In genomic region chr1:241641748-241642592, GRCh38 we compare ENCODE assay signal across 11 cellular contexts. TPM values are rescaled to one million over a fixed set of nuclear protein-coding genes. Genes with fewer than 3 reads are reported as not detected.
DNase-seq lines count a peak whose midpoint lies in the region; ATAC-seq lines count a peak whose summit lies in the region.
"Had no signal": no experiment of that assay in that cellular context is flagged by ENCODE, and none has a peak within 500 bp of the region (broad histone marks: within the 10 kb centered on the region; RNA-seq: fewer than 3 reads in every experiment).

No MANE protein-coding gene starts in this region.

- H3K4me1 Mint-ChIP-seq in activated naive CD8-positive, alpha-beta T cell (ENCODE audit: low read depth): peaks cover 34% of the 10 kb centered on the region
- peaks cover 31% of the 10 kb centered on the region for H3K4me1 Mint-ChIP-seq in activated naive CD8-positive, alpha-beta T cell treated with anti-CD3 and anti-CD28 coated beads for 36 hours
- peaks cover 14 to 33% of the 10 kb centered on the region in 2 donors for H3K4me1 Mint-ChIP-seq in immature natural killer cell

- peak overlapping the region; percentile 36 for H3K27ac Mint-ChIP-seq in activated naive CD8-positive, alpha-beta T cell
- no peak overlapping the region for H3K27ac Mint-ChIP-seq in activated naive CD8-positive, alpha-beta T cell treated with anti-CD3 and anti-CD28 coated beads for 36 hours
- peak overlapping the region in 5 of 6 donors; percentile 31 to 87 (median 48) for H3K27ac Mint-ChIP-seq in immature natural killer cell

- no peak for DNase-seq in activated naive CD8-positive, alpha-beta T cell treated with anti-CD3 and anti-CD28 coated beads for 36 hours
- peak; percentile 79 for DNase-seq in amniotic epithelial cell (ENCODE audit: low read depth)
- DNase-seq in immature natural killer cell: no peak
- DNase-seq in NCI-H1417 treated with DMSO at 0.1 percent for 48 hours (lab: John Stamatoyannopoulos, UW): no peak
- DNase-seq: cortex of kidney, hypothalamus had no signal

- ATAC-seq in GM18867 (IDR thresholded peaks at IDR 0.05; ENCODE audit: unreplicated experiment): no peak
- ATAC-seq in HG02623 (IDR thresholded peaks at IDR 0.05; ENCODE audit: unreplicated experiment): no peak
- ATAC-seq in GM21423 (IDR thresholded peaks at IDR 0.05; ENCODE audit: unreplicated experiment): no peak

- peaks cover 4% of the 10 kb centered on the region for H3K36me3 Mint-ChIP-seq in activated naive CD8-positive, alpha-beta T cell
- peaks cover 19% of the 10 kb centered on the region for H3K36me3 Mint-ChIP-seq in activated naive CD8-positive, alpha-beta T cell treated with anti-CD3 and anti-CD28 coated beads for 36 hours
- H3K36me3 Mint-ChIP-seq in immature natural killer cell: no peaks in the 10 kb centered on the region

- no peaks in the 10 kb centered on the region for H3K27me3 Mint-ChIP-seq in activated naive CD8-positive, alpha-beta T cell
- no peaks in the 10 kb centered on the region for H3K27me3 Mint-ChIP-seq in activated naive CD8-positive, alpha-beta T cell treated with anti-CD3 and anti-CD28 coated beads for 36 hours
- peaks cover 0 to 7% (median 4%) of the 10 kb centered on the region in 3 donors for H3K27me3 Mint-ChIP-seq in immature natural killer cell (ENCODE audit: low read depth in 3 of 3)

- peak overlapping the region; percentile 84 for H3K4me3 Mint-ChIP-seq in activated naive CD8-positive, alpha-beta T cell
- H3K4me3 Mint-ChIP-seq in activated naive CD8-positive, alpha-beta T cell treated with anti-CD3 and anti-CD28 coated beads for 36 hours: no peak overlapping the region
- H3K4me3 Mint-ChIP-seq in immature natural killer cell: peak overlapping the region in 3 of 5 donors; percentile 36 to 87 (median 77)

- no peaks in the 10 kb centered on the region for H3K9me3 Mint-ChIP-seq in activated naive CD8-positive, alpha-beta T cell (ENCODE audit: low read depth)
- H3K9me3 Mint-ChIP-seq in activated naive CD8-positive, alpha-beta T cell treated with anti-CD3 and anti-CD28 coated beads for 36 hours: peaks cover 10% of the 10 kb centered on the region
- H3K9me3 Mint-ChIP-seq in immature natural killer cell: peaks cover 0 to 3% (median 0%) of the 10 kb centered on the region in 6 donors

RNA-seq across cellular contexts. Expression of gene CHML, which starts 1.8 kb away (rescaled TPM):
- total RNA-seq in activated naive CD8-positive, alpha-beta T cell treated with anti-CD3 and anti-CD28 coated beads for 36 hours: 10 to 100 TPM; 24.3 to 27.6 TPM
- 1 to 10 TPM; 2.0 to 5.8 (median 3.2) TPM for polyA plus RNA-seq in immature natural killer cell

RNA-seq across cellular contexts. Expression of gene OPN3, which starts 1.8 kb away (rescaled TPM):
- 1 to 10 TPM; 8.6 to 9.3 TPM for total RNA-seq in activated naive CD8-positive, alpha-beta T cell treated with anti-CD3 and anti-CD28 coated beads for 36 hours
- polyA plus RNA-seq in immature natural killer cell: 10 to 100 TPM; 13.5 to 20.8 (median 14.1) TPM

RNA-seq across cellular contexts. Expression of gene WDR64, which starts 10.1 kb away (rescaled TPM):
- total RNA-seq in activated naive CD8-positive, alpha-beta T cell treated with anti-CD3 and anti-CD28 coated beads for 36 hours: under 1 TPM in 1 of 2 experiments, not detected in 1; 0.32 TPM
- polyA plus RNA-seq in immature natural killer cell: not detected
- total RNA-seq: mucosa of gallbladder had no signal
